1 cellular context compared by ENCODE assay signal in genomic region chr16:89576173-89577054, GRCh38.
TF ChIP-seq lines count a peak whose summit lies in the region.

No MANE protein-coding gene starts in this region.

TF ChIP-seq in K562, 482 proteins besides CTCF, POLR2A, EP300 and RAD21 (continued from another document):
- peak; percentile 49 for TF ChIP-seq HMGN3 (IDR thresholded peaks at IDR 0.05; ENCODE audit: borderline replicate concordance, extremely low read depth, insufficient read length, low read depth, low read length)
- no peak for TF ChIP-seq ELK1 (CRISPR knock-in tag; IDR thresholded peaks at IDR 0.05)
- peak; percentile 7; the same call in 1 of the 2 replicates for TF ChIP-seq TFAP4 (CRISPR knock-in tag; IDR thresholded peaks at IDR 0.05; ENCODE audit: borderline replicate concordance)
- peak; percentile 28; the same call in 1 of the 2 replicates for TF ChIP-seq CHD2 (IDR thresholded peaks at IDR 0.05; ENCODE audit: low read depth, low read length)
- TF ChIP-seq ZNF445 (CRISPR knock-in tag; IDR thresholded peaks at IDR 0.05; ENCODE audit: low read depth): no peak
- TF ChIP-seq SIX5 (IDR thresholded peaks at IDR 0.05; ENCODE audit: borderline replicate concordance in 1 of 2, insufficient read depth in 1 of 2, low read depth in 1 of 2, low read length in 2 of 2): no peak
- TF ChIP-seq GTF3C2 (IDR thresholded peaks at IDR 0.05; ENCODE audit: borderline replicate concordance, extremely low read depth, insufficient read length): no peak
